In the genomic region with DNA sequence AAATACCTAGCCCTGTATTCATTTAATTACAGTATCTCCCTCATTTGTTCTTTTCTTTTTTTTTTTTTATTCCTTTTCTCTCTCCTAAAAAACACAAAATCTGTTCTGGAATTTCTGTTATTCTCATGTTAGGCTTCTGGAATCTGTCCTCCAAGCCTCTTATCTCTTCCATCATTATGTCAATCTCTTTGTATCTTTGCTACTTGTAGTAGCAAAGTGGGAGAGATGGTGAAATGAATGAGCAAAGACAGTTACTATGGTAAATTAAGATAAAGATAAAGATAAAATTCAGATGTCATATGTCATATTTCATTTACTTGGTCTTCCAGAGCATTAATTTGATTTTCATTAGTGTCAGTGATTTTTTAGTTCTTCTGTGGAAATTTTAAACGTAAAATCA, we compare ENCODE assay signal across 26 cellular contexts.
"Had no signal": no experiment of that assay in that cellular context is flagged by ENCODE, and none has a peak within 500 bp of the region (broad histone marks: within the 10 kb centered on the region; RNA-seq: fewer than 3 reads in every experiment).

No MANE protein-coding gene starts in this region.

- H3K9me3 Mint-ChIP-seq: natural killer cell treated with Interleukin-12 subunit alpha and Interleukin-12 subunit beta and Interleukin-15 and Interleukin-18, amount 100 ng/mL, for 72 hours; neural crest cell had no signal

- H3K4me3 ChIP-seq: colonic mucosa, esophagus muscularis mucosa, gastroesophageal sphincter, heart left ventricle, hepatocyte, lung, pancreas, right atrium auricular region, sigmoid colon, spleen, thoracic aorta, tibial nerve, upper lobe of right lung, uterus had no signal

- H3K4me1 ChIP-seq: colonic mucosa, pancreas, upper lobe of right lung had no signal

- H3K4me3 Mint-ChIP-seq: dendritic cell treated with granulocyte-macrophage colony-stimulating factor and Interleukin-4, amounts not matched to agents 40 ng/mL and 50 ng/mL, for 4 days; natural killer cell treated with Interleukin-12 subunit alpha and Interleukin-12 subunit beta and Interleukin-15 and Interleukin-18, amount 100 ng/mL, for 72 hours; neural crest cell; stimulated activated memory B cell treated with anti-CD40 and anti-IgM and Interleukin-4, amounts not matched to agents 10 μg/mL and 1 μg/mL and 100 μg/mL, for 72 hours had no signal

- H3K4me2 ChIP-seq: hepatocyte had no signal

- H3K27me3 ChIP-seq: colonic mucosa, esophagus muscularis mucosa, foreskin keratinocyte, gastroesophageal sphincter, heart left ventricle, hepatocyte, neutrophil, pancreas, right atrium auricular region, sigmoid colon, spleen, tibial nerve, upper lobe of right lung, uterus had no signal

- H3K27me3 Mint-ChIP-seq: dendritic cell treated with granulocyte-macrophage colony-stimulating factor and Interleukin-4, amounts not matched to agents 40 ng/mL and 50 ng/mL, for 4 days; natural killer cell treated with Interleukin-12 subunit alpha and Interleukin-12 subunit beta and Interleukin-15 and Interleukin-18, amount 100 ng/mL, for 72 hours; stimulated activated memory B cell treated with anti-CD40 and anti-IgM and Interleukin-4, amounts not matched to agents 10 μg/mL and 1 μg/mL and 100 μg/mL, for 72 hours had no signal

- H3K27ac Mint-ChIP-seq: dendritic cell treated with granulocyte-macrophage colony-stimulating factor and Interleukin-4, amounts not matched to agents 40 ng/mL and 50 ng/mL, for 4 days; natural killer cell treated with Interleukin-12 subunit alpha and Interleukin-12 subunit beta and Interleukin-15 and Interleukin-18, amount 100 ng/mL, for 72 hours; stimulated activated memory B cell treated with anti-CD40 and anti-IgM and Interleukin-4, amounts not matched to agents 10 μg/mL and 1 μg/mL and 100 μg/mL, for 72 hours had no signal

- H3K79me2 ChIP-seq: hepatocyte had no signal

- H3K27ac ChIP-seq: colonic mucosa, esophagus muscularis mucosa, foreskin keratinocyte, gastroesophageal sphincter, heart left ventricle, hepatocyte, pancreas, right atrium auricular region, sigmoid colon, spleen, thoracic aorta, tibial nerve, upper lobe of right lung, uterus had no signal

- ATAC-seq: foreskin keratinocyte; gastroesophageal sphincter; heart left ventricle; left lobe of liver; natural killer cell treated with Interleukin-12 subunit alpha and Interleukin-12 subunit beta and Interleukin-15 and Interleukin-18, amount 100 ng/mL, for 72 hours; pancreas; stimulated activated memory B cell treated with anti-CD40 and anti-IgM and Interleukin-4, amounts not matched to agents 10 μg/mL and 1 μg/mL and 100 μg/mL, for 72 hours; stimulated activated naive CD8-positive, alpha-beta T cell treated with anti-CD3 and anti-CD28 coated beads, Interleukin-15, Interleukin-2, amounts not matched to agents 100 U/mL and 50 U/mL, for 24 hours had no signal

- H3K36me3 ChIP-seq: colonic mucosa, esophagus muscularis mucosa, gastroesophageal sphincter, heart left ventricle, neutrophil, pancreas, right atrium auricular region, sigmoid colon, spleen, thoracic aorta, tibial nerve, upper lobe of right lung, uterus had no signal

- DNase-seq: colonic mucosa; effector memory CD4-positive, alpha-beta T cell; foreskin keratinocyte; heart left ventricle; kidney; mesenchymal stem cell; pancreas; sigmoid colon; spleen; stimulated activated CD4-positive, alpha-beta T cell treated with anti-CD3 and anti-CD28 coated beads, Interleukin-4, amount 100 ng/mL, for 4 hours; stimulated activated naive CD8-positive, alpha-beta T cell treated with anti-CD3 and anti-CD28 coated beads, Interleukin-15, Interleukin-2, amounts not matched to agents 100 U/mL and 50 U/mL, for 24 hours; uterus had no signal
